In the genomic region with DNA sequence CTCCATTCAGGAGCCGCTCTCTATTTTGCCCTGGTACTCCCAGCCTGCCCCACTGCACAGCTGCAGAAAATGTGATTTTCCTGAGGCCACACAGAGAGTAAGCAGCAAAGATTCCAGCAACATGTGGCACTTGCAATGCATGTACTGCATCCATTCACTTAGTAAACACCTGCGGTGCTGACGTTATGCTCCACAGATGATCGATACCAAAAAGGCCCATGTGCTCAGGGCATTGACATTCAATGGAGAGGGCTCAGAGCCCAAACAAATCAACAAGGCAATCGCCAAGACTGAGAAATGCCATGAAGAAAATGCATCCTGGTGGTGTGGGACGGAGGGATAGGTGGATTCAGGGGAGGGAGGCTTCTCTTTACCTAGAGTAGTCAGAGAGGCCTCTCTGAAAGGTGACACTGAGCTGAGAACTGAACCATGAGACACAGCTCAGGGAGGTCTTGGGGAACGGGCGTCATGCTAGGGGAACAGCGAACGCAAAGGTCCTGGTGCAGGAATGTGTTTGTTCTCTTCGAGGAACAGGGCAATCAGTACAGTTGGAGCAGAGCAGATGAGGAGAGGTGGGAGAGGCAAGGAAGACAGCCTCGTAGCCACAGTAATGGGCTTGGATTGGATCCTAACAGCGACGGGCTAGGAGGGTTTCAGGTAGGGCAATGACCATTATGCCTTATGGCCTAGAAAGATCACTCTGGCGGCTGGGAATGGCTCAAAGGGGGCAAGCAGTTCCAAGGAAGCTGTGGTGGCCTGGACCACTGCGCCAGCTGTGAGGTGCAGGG, we compare ENCODE assay signal across 21 cellular contexts. TPM values are rescaled to one million over a fixed set of nuclear protein-coding genes. Genes with fewer than 3 reads are reported as not detected.
DNase-seq lines count a peak whose midpoint lies in the region; ATAC-seq and TF ChIP-seq lines count a peak whose summit lies in the region.
"Had no signal": no experiment of that assay in that cellular context is flagged by ENCODE, and none has a peak within 500 bp of the region (broad histone marks: within the 10 kb centered on the region; RNA-seq: fewer than 3 reads in every experiment).

No MANE protein-coding gene starts in this region.

- no peaks in the 10 kb centered on the region; the same call in 1 of the 2 replicates for H3K27me3 Mint-ChIP-seq in WTC11 (ENCODE audit: low read depth)
- H3K27me3 Mint-ChIP-seq: activated CD4-positive, alpha-beta T cell treated with anti-CD3 and anti-CD28 coated beads, Interleukin-2, amount 10 ng/mL, durations not matched to agents 24 days and 14 days had no signal

- intact Hi-C loops in right lobe of liver (cut with DNase I) = no loop called here

- ATAC-seq in WTC11 (peak; percentile 46), right lobe of liver (peak; percentile 61 to 69 (median 64)), GM18873 (IDR thresholded peaks at IDR 0.05; ENCODE audit: low FRiP score, unreplicated experiment) (no peak), HG02885 (IDR thresholded peaks at IDR 0.05; ENCODE audit: poor library complexity, unreplicated experiment) (no peak)
- ATAC-seq: CD8-positive, alpha-beta T cell had no signal

- no peaks in the 10 kb centered on the region for H3K9me3 ChIP-seq in right lobe of liver
- H3K9me3 ChIP-seq: colonic mucosa, SJSA1, upper lobe of left lung had no signal

- no peak overlapping the region for H3K4me3 ChIP-seq in right lobe of liver
- H3K4me3 ChIP-seq: colonic mucosa, SJSA1, upper lobe of left lung had no signal

- H3K27ac Mint-ChIP-seq in WTC11 = peak overlapping the region; percentile 69; the same call in 1 of the 2 replicates
- H3K27ac Mint-ChIP-seq: activated CD4-positive, alpha-beta T cell treated with anti-CD3 and anti-CD28 coated beads, Interleukin-2, amount 10 ng/mL, durations not matched to agents 24 days and 14 days; CD8-positive, alpha-beta T cell had no signal

- H3K27ac ChIP-seq in right lobe of liver = peak overlapping the region; percentile 49 to 63 (median 62)
- H3K27ac ChIP-seq: 22Rv1, brain microvascular endothelial cell, colonic mucosa, SJSA1, upper lobe of left lung had no signal

- DNase-seq in activated CD8-positive, alpha-beta memory T cell treated with anti-CD3 and anti-CD28 coated beads for 24 hours = peak; percentile 28
- no peak for DNase-seq in activated CD8-positive, alpha-beta memory T cell treated with anti-CD3 and anti-CD28 coated beads, Interleukin-2, amount 50 U/mL, for 4 hours
- no peak for DNase-seq in WTC11 (ENCODE audit: low spot score)
- DNase-seq in right lobe of liver = no peak
- DNase-seq in pons (ENCODE audit: low spot score) = peak; percentile 6
- no peak for DNase-seq in NCI-H1694 (lab: John Stamatoyannopoulos, UW)
- DNase-seq: activated CD4-positive, alpha-beta T cell treated with anti-CD3 and anti-CD28 coated beads, Interleukin-2, amount 10 ng/mL, durations not matched to agents 24 days and 14 days; activated effector memory CD4-positive, alpha-beta T cell treated with anti-CD3 and anti-CD28 coated beads, Interleukin-2, amount 50 U/mL, for 16 hours; brain microvascular endothelial cell; colonic mucosa; GF-D8; midbrain; NCI-H446 treated with DMSO at 0.1 percent for 48 hours; NK-92 treated with Interleukin-12 subunit alpha and Interleukin-12 subunit beta, amount 100 ng/mL, for 24 hours; stimulated activated CD4-positive, alpha-beta T cell treated with anti-CD3 and anti-CD28 coated beads, Interleukin-4, amount 100 ng/mL, for 24 hours had no signal

- no peaks in the 10 kb centered on the region for H3K36me3 ChIP-seq in right lobe of liver
- H3K36me3 ChIP-seq: brain microvascular endothelial cell, colonic mucosa, SJSA1, upper lobe of left lung had no signal

- POLR2A ChIA-PET in WTC11 (lab: Charles Lee) = interaction anchor here (0.6 to 0.7 kb wide), 3 partner anchors 12 to 30 kb away, joined by 3 to 7 read pairs (median 3); no protein-coding TSS in a partner anchor

- no peak overlapping the region for H3K4me3 Mint-ChIP-seq in WTC11
- H3K4me3 Mint-ChIP-seq: activated CD4-positive, alpha-beta T cell treated with anti-CD3 and anti-CD28 coated beads, Interleukin-2, amount 10 ng/mL, durations not matched to agents 24 days and 14 days; CD8-positive, alpha-beta T cell had no signal

- 66% methylated on average over 10 of the region's 16 CpGs for WGBS in right lobe of liver (ENCODE audit: insufficient coverage, low coverage, low lambda C conversion rate, missing lambda C conversion rate)

- H3K27me3 ChIP-seq in right lobe of liver = no peaks in the 10 kb centered on the region
- H3K27me3 ChIP-seq: brain microvascular endothelial cell, colonic mucosa, SJSA1, upper lobe of left lung had no signal

- peaks cover 16% of the 10 kb centered on the region for H3K4me1 Mint-ChIP-seq in WTC11

- no peaks in the 10 kb centered on the region for H3K36me3 Mint-ChIP-seq in WTC11
- H3K36me3 Mint-ChIP-seq: CD8-positive, alpha-beta T cell had no signal

- CTCF ChIA-PET in WTC11 (lab: Charles Lee) = interaction anchor here (0.6 kb wide), 1 partner anchor 252 kb away, joined by 3 read pairs; no protein-coding TSS in a partner anchor

- H3K9me3 Mint-ChIP-seq in WTC11 = no peaks in the 10 kb centered on the region
- H3K9me3 Mint-ChIP-seq: CD8-positive, alpha-beta T cell had no signal

- TF ChIP-seq POLR2A in right lobe of liver (IDR thresholded peaks at IDR 0.05) = no peak

- TF ChIP-seq CTCF in WTC11 (IDR thresholded peaks at IDR 0.05) = no peak
- TF ChIP-seq CTCF in right lobe of liver (IDR thresholded peaks at IDR 0.05) = no peak

- H3K4me1 ChIP-seq in right lobe of liver = peaks cover 0 to 23% (median 2%) of the 10 kb centered on the region in 4 donors
- H3K4me1 ChIP-seq: colonic mucosa had no signal

TF ChIP-seq in WTC11, 78 proteins besides CTCF, POLR2A, EP300 and RAD21 (continues in another document):
- no peak for TF ChIP-seq TEAD1 (CRISPR knock-in tag; IDR thresholded peaks at IDR 0.05)
- TF ChIP-seq, protein P1, sequence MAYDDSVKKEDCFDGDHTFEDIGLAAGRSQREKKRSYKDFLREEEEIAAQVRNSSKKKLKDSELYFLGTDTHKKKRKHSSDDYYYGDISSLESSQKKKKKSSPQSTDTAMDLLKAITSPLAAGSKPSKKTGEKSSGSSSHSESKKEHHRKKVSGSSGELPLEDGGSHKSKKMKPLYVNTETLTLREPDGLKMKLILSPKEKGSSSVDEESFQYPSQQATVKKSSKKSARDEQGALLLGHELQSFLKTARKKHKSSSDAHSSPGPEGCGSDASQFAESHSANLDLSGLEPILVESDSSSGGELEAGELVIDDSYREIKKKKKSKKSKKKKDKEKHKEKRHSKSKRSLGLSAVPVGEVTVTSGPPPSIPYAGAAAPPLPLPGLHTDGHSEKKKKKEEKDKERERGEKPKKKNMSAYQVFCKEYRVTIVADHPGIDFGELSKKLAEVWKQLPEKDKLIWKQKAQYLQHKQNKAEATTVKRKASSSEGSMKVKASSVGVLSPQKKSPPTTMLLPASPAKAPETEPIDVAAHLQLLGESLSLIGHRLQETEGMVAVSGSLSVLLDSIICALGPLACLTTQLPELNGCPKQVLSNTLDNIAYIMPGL (CRISPR knock-in tag; IDR thresholded peaks at IDR 0.05) = no peak
- TF ChIP-seq, protein P2, sequence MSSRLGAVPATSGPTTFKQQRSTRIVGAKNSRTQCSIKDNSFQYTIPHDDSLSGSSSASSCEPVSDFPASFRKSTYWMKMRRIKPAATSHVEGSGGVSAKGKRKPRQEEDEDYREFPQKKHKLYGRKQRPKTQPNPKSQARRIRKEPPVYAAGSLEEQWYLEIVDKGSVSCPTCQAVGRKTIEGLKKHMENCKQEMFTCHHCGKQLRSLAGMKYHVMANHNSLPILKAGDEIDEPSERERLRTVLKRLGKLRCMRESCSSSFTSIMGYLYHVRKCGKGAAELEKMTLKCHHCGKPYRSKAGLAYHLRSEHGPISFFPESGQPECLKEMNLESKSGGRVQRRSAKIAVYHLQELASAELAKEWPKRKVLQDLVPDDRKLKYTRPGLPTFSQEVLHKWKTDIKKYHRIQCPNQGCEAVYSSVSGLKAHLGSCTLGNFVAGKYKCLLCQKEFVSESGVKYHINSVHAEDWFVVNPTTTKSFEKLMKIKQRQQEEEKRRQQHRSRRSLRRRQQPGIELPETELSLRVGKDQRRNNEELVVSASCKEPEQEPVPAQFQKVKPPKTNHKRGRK (CRISPR knock-in tag; IDR thresholded peaks at IDR 0.05; ENCODE audit: borderline replicate concordance) = no peak
- TF ChIP-seq, protein P3, sequence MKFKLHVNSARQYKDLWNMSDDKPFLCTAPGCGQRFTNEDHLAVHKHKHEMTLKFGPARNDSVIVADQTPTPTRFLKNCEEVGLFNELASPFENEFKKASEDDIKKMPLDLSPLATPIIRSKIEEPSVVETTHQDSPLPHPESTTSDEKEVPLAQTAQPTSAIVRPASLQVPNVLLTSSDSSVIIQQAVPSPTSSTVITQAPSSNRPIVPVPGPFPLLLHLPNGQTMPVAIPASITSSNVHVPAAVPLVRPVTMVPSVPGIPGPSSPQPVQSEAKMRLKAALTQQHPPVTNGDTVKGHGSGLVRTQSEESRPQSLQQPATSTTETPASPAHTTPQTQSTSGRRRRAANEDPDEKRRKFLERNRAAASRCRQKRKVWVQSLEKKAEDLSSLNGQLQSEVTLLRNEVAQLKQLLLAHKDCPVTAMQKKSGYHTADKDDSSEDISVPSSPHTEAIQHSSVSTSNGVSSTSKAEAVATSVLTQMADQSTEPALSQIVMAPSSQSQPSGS (CRISPR knock-in tag; IDR thresholded peaks at IDR 0.05; ENCODE audit: borderline replicate concordance, low read depth) = no peak
- TF ChIP-seq NFATC4 (CRISPR knock-in tag; IDR thresholded peaks at IDR 0.05) = no peak
- no peak for TF ChIP-seq NFYB (CRISPR knock-in tag; conservative IDR thresholded peaks at IDR 0.05; ENCODE audit: low read depth)
- no peak for TF ChIP-seq NR3C1 (CRISPR knock-in tag; conservative IDR thresholded peaks at IDR 0.05; ENCODE audit: low read depth)
- TF ChIP-seq GABPB1 (CRISPR knock-in tag; IDR thresholded peaks at IDR 0.05) = no peak
- no peak for TF ChIP-seq ZNF671 (CRISPR knock-in tag; IDR thresholded peaks at IDR 0.05)
- TF ChIP-seq RORB (CRISPR knock-in tag; IDR thresholded peaks at IDR 0.05) = no peak

RNA-seq across cellular contexts. Expression of a gene that starts 35.2 kb away (rescaled TPM):
- total RNA-seq in WTC11 (2021) (31.4 to 55.1 TPM (median 33.1 TPM) in 3 replicates), right lobe of liver (10 to 100 TPM in 3 of 6 experiments, 1 to 10 TPM in 3; 2.3 to 47.7 (median 10.8) TPM)

Comparison
In these comparisons a context has a peak if more than half of its experiments do, and no peak if none do; other contexts are left out.
1. DNase-seq: peak in activated CD8-positive, alpha-beta memory T cell treated with anti-CD3 and anti-CD28 coated beads for 24 hours (single experiment) and pons (single experiment); none in activated CD8-positive, alpha-beta memory T cell treated with anti-CD3 and anti-CD28 coated beads, Interleukin-2, amount 50 U/mL, for 4 hours (single experiment), WTC11 (single experiment), right lobe of liver (0 of 3) and NCI-H1694 (single experiment).
2. ATAC-seq: peak in WTC11 (single experiment) and right lobe of liver (4 of 4); none in GM18873 (single experiment) and HG02885 (single experiment).